8 cellular contexts compared by ENCODE assay signal in genomic region chr14:92783813-92784431, GRCh38. TPM values are rescaled to one million over a fixed set of nuclear protein-coding genes. Genes with fewer than 3 reads are reported as not detected.
DNase-seq lines count a peak whose midpoint lies in the region; ATAC-seq, FAIRE-seq and TF ChIP-seq lines count a peak whose summit lies in the region.

No MANE protein-coding gene starts in this region.

- peak; percentile 57 for FAIRE-seq in GM12878 (lab: Jason Lieb, UNC)

- peak; percentile 44 for TF ChIP-seq CTCF in GM12874 (IDR thresholded peaks at IDR 0.05; ENCODE audit: insufficient read depth, low read depth, low read length)
- TF ChIP-seq CTCF in IMR-90 (conservative IDR thresholded peaks at IDR 0.05; ENCODE audit: low read depth, low read length) = peak; percentile 76
- peak; percentile 52 to 66 (median 62); a peak in 5 of 6 replicates for TF ChIP-seq CTCF in GM12878 (IDR thresholded peaks at IDR 0.05 in 2 of 3, conservative IDR thresholded peaks at IDR 0.05 in 1 of 3; ENCODE audit: control insufficient read depth in 2 of 3, extremely low read depth in 1 of 3, insufficient read depth in 1 of 3, low read depth in 3 of 3, low read length in 3 of 3)

- H3K4me2 ChIP-seq in IMR-90 (ENCODE audit: low read depth, low read length) (no peak overlapping the region), GM12878 (ENCODE audit: control insufficient read depth, insufficient read depth) (no peak overlapping the region)

- H3K56ac ChIP-seq in IMR-90 (ENCODE audit: extremely low read depth, insufficient read depth, low read length) = no peak overlapping the region

- H3K36me3 ChIP-seq in IMR-90 (ENCODE audit: control insufficient read depth, insufficient read depth, low read length) (no peaks in the 10 kb centered on the region), GM12878 (ENCODE audit: control insufficient read depth in 2 of 2, insufficient read depth in 2 of 2, low read length in 1 of 2) (no peaks in the 10 kb centered on the region)

- intact Hi-C loops in IMR-90 (cut with micrococcal nuclease) (loop anchor here (1.0 to 10.0 kb wide), 2 partner anchors 97 to 649 kb away; no protein-coding TSS in a partner anchor), GM12878 (cut with micrococcal nuclease; ENCODE audit: unreplicated experiment) (loop anchor here (1.0 to 5.0 kb wide), 4 partner anchors 39 to 197 kb away; no protein-coding TSS in a partner anchor)

- H3K27me3 Mint-ChIP-seq in stimulated activated memory B cell treated with anti-CD40 and anti-IgM and Interleukin-4, amounts not matched to agents 10 μg/mL and 1 μg/mL and 100 μg/mL, for 72 hours = no peaks in the 10 kb centered on the region

- no peak overlapping the region for H3K27ac Mint-ChIP-seq in stimulated activated memory B cell treated with anti-CD40 and anti-IgM and Interleukin-4, amounts not matched to agents 10 μg/mL and 1 μg/mL and 100 μg/mL, for 72 hours

- H3K14ac ChIP-seq in IMR-90 (replicated peaks; ENCODE audit: low read depth, low read length) = no peak overlapping the region

- CTCF ChIA-PET in IMR-90 (lab: Yijun Ruan, JAX) (interaction anchor here (0.5 to 1.1 kb wide), 3 partner anchors 35 to 73 kb away, joined by 3 read pairs; partner anchors contain the start of gene LGMN), GM12878 (lab: Yijun Ruan, JAX) (interaction anchor here (0.6 to 8.6 kb wide), 24 partner anchors 12 to 678 kb away, joined by 3 to 122 read pairs (median 4); partner anchors contain the start of gene ATXN3)

- no TSS peak for BruUV-seq in IMR-90 (replicated peaks; lab: Mats Ljungman, UMichigan)
- BruUV-seq in GM12878 (replicated peaks; lab: Mats Ljungman, UMichigan) = no TSS peak

- no peaks in the 10 kb centered on the region for H3K79me1 ChIP-seq in IMR-90 (ENCODE audit: low read depth in 1 of 2, low read length in 2 of 2)

- no peak overlapping the region for H2BK15ac ChIP-seq in IMR-90 (ENCODE audit: low read depth, low read length)

- H3K4me1 Mint-ChIP-seq in stimulated activated memory B cell treated with anti-CD40 and anti-IgM and Interleukin-4, amounts not matched to agents 10 μg/mL and 1 μg/mL and 100 μg/mL, for 72 hours = peaks cover 6% of the 10 kb centered on the region

- no peak overlapping the region for H4K91ac ChIP-seq in IMR-90 (ENCODE audit: insufficient read depth, low read depth, low read length)

- no peak overlapping the region for H4K8ac ChIP-seq in IMR-90 (ENCODE audit: low read depth in 2 of 2, low read length in 2 of 2)

- H2AFZ ChIP-seq in IMR-90 (replicated peaks; ENCODE audit: low read length, poor library complexity) = no peak overlapping the region
- no peak overlapping the region for H2AFZ ChIP-seq in GM12878 (ENCODE audit: control insufficient read depth, low read depth, low read length)

- H3K9me3 ChIP-seq in IMR-90 (ENCODE audit: control insufficient read depth, insufficient read depth, low read length) (peaks cover 5% of the 10 kb centered on the region; the same call in 1 of the 2 replicates), GM12878 (replicated peaks; ENCODE audit: control insufficient read depth, insufficient read depth, low read length) (peaks cover 2% of the 10 kb centered on the region)

- peaks cover 10% of the 10 kb centered on the region for H3K4me1 ChIP-seq in IMR-90 (ENCODE audit: control insufficient read depth, insufficient read depth, low read length)
- 0 out of 2 replicates have a peak, but pooled peaks cover 3% of the 10 kb centered on the region for H3K4me1 ChIP-seq in GM12878 (ENCODE audit: control insufficient read depth, insufficient read depth, low read length)

- no peak overlapping the region for H2AK5ac ChIP-seq in IMR-90 (ENCODE audit: low read depth, low read length)

- H3K4me3 ChIP-seq in IMR-90 (ENCODE audit: insufficient read depth, low read depth, low read length) (no peak overlapping the region), GM12878 (no peak overlapping the region)

- POLR2A ChIA-PET in IMR-90 (lab: Charles Lee; ENCODE audit: unreplicated experiment) = interaction anchor here (0.5 kb wide), 1 partner anchor 95 kb away, joined by 3 read pairs; no protein-coding TSS in a partner anchor
- POLR2A ChIA-PET in GM12878 (lab: Charles Lee) = interaction anchor here (0.5 kb wide), 2 partner anchors 70 to 107 kb away, joined by 3 read pairs; no protein-coding TSS in a partner anchor

- no peak overlapping the region for H3K4me3 Mint-ChIP-seq in stimulated activated memory B cell treated with anti-CD40 and anti-IgM and Interleukin-4, amounts not matched to agents 10 μg/mL and 1 μg/mL and 100 μg/mL, for 72 hours

- SMC1A ChIA-PET in GM12878 (lab: Charles Lee; ENCODE audit: uncharacterized antibody, unreplicated experiment) = interaction anchor here (0.6 to 10.8 kb wide), 14 partner anchors 10 to 487 kb away, joined by 3 to 151 read pairs (median 3); partner anchors contain the start of gene GOLGA5

- no peaks in the 10 kb centered on the region for H4K20me1 ChIP-seq in IMR-90 (ENCODE audit: insufficient read depth, low read length)
- no peaks in the 10 kb centered on the region for H4K20me1 ChIP-seq in GM12878 (ENCODE audit: control insufficient read depth, insufficient read depth)

- H4K5ac ChIP-seq in IMR-90 (ENCODE audit: low read depth, low read length) = peak overlapping the region; percentile 80; the same call in 1 of the 2 replicates

- ATAC-seq in IMR-90 (ENCODE audit: low read depth) = peak; percentile 70
- ATAC-seq in GM12878 = peak; percentile 88
- peak; percentile 79 for ATAC-seq in stimulated activated memory B cell treated with anti-CD40 and anti-IgM and Interleukin-4, amounts not matched to agents 10 μg/mL and 1 μg/mL and 100 μg/mL, for 72 hours

- no peak overlapping the region for H2BK20ac ChIP-seq in IMR-90 (ENCODE audit: low read depth, low read length)

- no peak overlapping the region for H2BK120ac ChIP-seq in IMR-90 (ENCODE audit: low read depth, low read length)

- H3K23ac ChIP-seq in IMR-90 (ENCODE audit: low read depth, low read length) = no peak overlapping the region

- no peak overlapping the region for H3K9ac ChIP-seq in IMR-90 (ENCODE audit: low read depth, low read length)
- H3K9ac ChIP-seq in GM12878 (ENCODE audit: control insufficient read depth, insufficient read depth, low read length) = no peak overlapping the region

- TF ChIP-seq RAD21 in IMR-90 (IDR thresholded peaks at IDR 0.05; ENCODE audit: low read length) (peak; percentile 75), GM12878 (IDR thresholded peaks at IDR 0.05; ENCODE audit: insufficient read depth, low read depth, low read length) (peak; percentile 77)

- no peak overlapping the region for H2AK9ac ChIP-seq in IMR-90 (replicated peaks; ENCODE audit: low read depth, low read length, poor library complexity)

- 0 out of 2 replicates have a peak, but pooled peaks cover 2% of the 10 kb centered on the region for H3K9me1 ChIP-seq in IMR-90 (ENCODE audit: insufficient read depth, low read length)

- DNase-seq in AG08395 (ENCODE audit: low spot score) (peak; percentile 59), IMR-90 (peak; percentile 75), NCI-H82 treated with DMSO at 0.1 percent for 48 hours (lab: John Stamatoyannopoulos, UW; ENCODE audit: unreplicated experiment) (peak; percentile 76), GM12878 (ENCODE audit: low read depth, low spot score) (no peak), iPS-NIHi7 (ENCODE audit: extremely low spot score) (peak; percentile 20)
- DNase-seq in activated CD4-positive, CD25-positive, alpha-beta regulatory T cell (lab: John Stamatoyannopoulos, UW) = no peak

- in situ Hi-C loops in IMR-90 (cut with MboI; ENCODE audit: low sequenced_read_pairs) = loop anchor here (5.0 kb wide), 1 partner anchor 72 kb away; no protein-coding TSS in a partner anchor
- in situ Hi-C loops in GM12878 (cut with MboI) = loop anchor here (5.0 kb wide), 1 partner anchor 72 kb away; no protein-coding TSS in a partner anchor

- WGBS in IMR-90 (ENCODE audit: extremely low coverage in 2 of 2, insufficient read length in 1 of 2), 2 experiments = no CpG with 5 or more reads among the region's 2 CpGs
- WGBS in GM12878 (ENCODE audit: insufficient coverage, insufficient replicate concordance, low lambda C conversion rate, missing lambda C conversion rate) = 52% methylated on average over 2 of the region's 2 CpGs

- H2BK5ac ChIP-seq in IMR-90 (ENCODE audit: low read depth, low read length, poor library complexity, severe bottlenecking) = no peak overlapping the region

- dilution Hi-C loops in IMR-90 (cut with HindIII; ENCODE audit: low sequenced_read_pairs, unreplicated experiment) = no loop called here

- H3K4ac ChIP-seq in IMR-90 (ENCODE audit: low read depth, low read length) = no peak overlapping the region

- no peak for TF ChIP-seq POLR2A in IMR-90 (IDR thresholded peaks at IDR 0.05; ENCODE audit: low read depth, low read length)
- no peak for TF ChIP-seq POLR2A in GM12878 (IDR thresholded peaks at IDR 0.05; ENCODE audit: low read depth, low read length)

- H3K18ac ChIP-seq in IMR-90 (ENCODE audit: low read depth, low read length) = peak overlapping the region; percentile 77; the same call in 1 of the 2 replicates

- RAD21 ChIA-PET in GM12878 (lab: Charles Lee; ENCODE audit: unreplicated experiment) = interaction anchor here (0.7 to 9.4 kb wide), 13 partner anchors 8 to 194 kb away, joined by 3 to 106 read pairs (median 4); partner anchors contain the start of gene LGMN

- H3K9me3 Mint-ChIP-seq in stimulated activated memory B cell treated with anti-CD40 and anti-IgM and Interleukin-4, amounts not matched to agents 10 μg/mL and 1 μg/mL and 100 μg/mL, for 72 hours = peaks cover 2% of the 10 kb centered on the region

- H3K27ac ChIP-seq in IMR-90 (ENCODE audit: insufficient read depth, low read length) (no peak overlapping the region), GM12878 (ENCODE audit: control insufficient read depth, insufficient read depth) (no peak overlapping the region)

- no peak for TF ChIP-seq EP300 in GM12878 (IDR thresholded peaks at IDR 0.05; ENCODE audit: borderline replicate concordance in 1 of 2, control insufficient read depth in 1 of 2, low read depth in 2 of 2, low read length in 2 of 2)

- no peaks in the 10 kb centered on the region for H3K79me2 ChIP-seq in GM12878 (ENCODE audit: control insufficient read depth, insufficient read depth, low read length)

- H3K36me3 Mint-ChIP-seq in stimulated activated memory B cell treated with anti-CD40 and anti-IgM and Interleukin-4, amounts not matched to agents 10 μg/mL and 1 μg/mL and 100 μg/mL, for 72 hours = no peaks in the 10 kb centered on the region

- H3K27me3 ChIP-seq in IMR-90 (ENCODE audit: control insufficient read depth, insufficient read depth, low read length) = no peaks in the 10 kb centered on the region
- H3K27me3 ChIP-seq in GM12878 (replicated peaks in 1 of 2; ENCODE audit: control insufficient read depth in 2 of 2, insufficient read depth in 2 of 2, low read length in 1 of 2) = no peaks in the 10 kb centered on the region

RNA-seq across cellular contexts. Expression of gene GOLGA5, which starts 10.2 kb away (rescaled TPM):
- 59.5 and 70.8 TPM in 2 replicates for total RNA-seq in IMR-90 (2012; rRNA removed)
- polyA plus RNA-seq in IMR-90 (2012; rRNA removed) = 30.4 and 35.0 TPM in 2 replicates
- polyA plus RNA-seq in IMR-90 (2012; cell fraction: cytosol; rRNA removed) = 9.1 and 14.6 TPM in 2 replicates
- 2.6 and 20.7 TPM in 2 replicates for polyA plus RNA-seq in IMR-90 (2012; cell fraction: nucleus; rRNA removed; ENCODE audit: low replicate concordance)
- total RNA-seq in GM12878 (2013; cell fraction: nucleolus; rRNA removed) = 28.4 and 31.3 TPM in 2 replicates
- 15.6 and 18.6 TPM in 2 replicates for total RNA-seq in GM12878 (2014; rRNA removed)
- 23.6 and 23.8 TPM in 2 replicates for total RNA-seq in GM12878 (2014; rRNA removed; fragmentation: Illumina TruSeq; extraction: Trizol)
- 16.0 and 16.5 TPM in 2 replicates for total RNA-seq in GM12878 (2021)
- polyA plus RNA-seq in GM12878 (2011; ENCODE audit: low read depth) = 12.9 TPM
- polyA plus RNA-seq in GM12878 (2011; rRNA removed) = 21.5 and 31.3 TPM in 2 replicates
- 10.0 and 11.8 TPM in 2 replicates for polyA plus RNA-seq in GM12878 (2011; cell fraction: cytosol; rRNA removed)
- 12.1 and 12.3 TPM in 2 replicates for polyA plus RNA-seq in GM12878 (2011; cell fraction: nucleus; rRNA removed)
- 18.0 and 20.7 TPM in 2 replicates for polyA plus RNA-seq in GM12878 (2012)
- polyA plus RNA-seq in GM12878 (2014; fragmentation: Illumina TruSeq; extraction: Trizol) = 25.8 and 31.6 TPM in 2 replicates
- 10 to 100 TPM; 10.9 to 13.9 TPM for polyA plus RNA-seq in GM12878 (2014; fragmentation: Nextera tagmentation; extraction: Ambion mirVana)
- 15.5 and 17.9 TPM in 2 replicates for polyA plus RNA-seq in GM12878 (2014; rRNA removed)
- 10 to 100 TPM; 23.9 to 30.1 TPM for polyA plus RNA-seq in GM12878 (2016; fragmentation: Nextera tagmentation; extraction: Ambion mirVana)
- polyA minus RNA-seq in GM12878 (2011; rRNA and poly(A)+ RNA removed) = 9.5 and 14.2 TPM in 2 replicates
- polyA minus RNA-seq in GM12878 (2011; cell fraction: cytosol; rRNA and poly(A)+ RNA removed) = 7.3 and 9.5 TPM in 2 replicates
- polyA minus RNA-seq in GM12878 (2011; cell fraction: nucleus; rRNA and poly(A)+ RNA removed) = 6.8 and 10.0 TPM in 2 replicates

RNA-seq across cellular contexts. Expression of gene LGMN, which starts 35.5 kb away (rescaled TPM):
- total RNA-seq in IMR-90 (2012; rRNA removed) (18.9 and 19.2 TPM in 2 replicates), GM12878 (2014; rRNA removed) (3.7 and 4.2 TPM in 2 replicates), GM12878 (2014; rRNA removed; fragmentation: Illumina TruSeq; extraction: Trizol) (2.6 and 3.4 TPM in 2 replicates), GM12878 (2021) (3.3 and 3.5 TPM in 2 replicates)
- polyA plus RNA-seq in IMR-90 (2012; rRNA removed) (37.9 and 39.3 TPM in 2 replicates), GM12878 (2011; rRNA removed) (134 and 192 TPM in 2 replicates), GM12878 (2014; fragmentation: Illumina TruSeq; extraction: Trizol) (4.3 and 4.4 TPM in 2 replicates), GM12878 (2014; fragmentation: Nextera tagmentation; extraction: Ambion mirVana) (1 to 10 TPM in 1 of 2 experiments, under 1 TPM in 1; 0.71 to 1.1 TPM), GM12878 (2014; rRNA removed) (3.4 and 3.9 TPM in 2 replicates), GM12878 (2016; fragmentation: Nextera tagmentation; extraction: Ambion mirVana) (10 to 100 TPM; 11.1 to 11.3 TPM)
- polyA plus RNA-seq in IMR-90 (2012; cell fraction: cytosol; rRNA removed) = 29.3 and 30.0 TPM in 2 replicates
- polyA plus RNA-seq in IMR-90 (2012; cell fraction: nucleus; rRNA removed; ENCODE audit: low replicate concordance) = 23.0 and 24.2 TPM in 2 replicates
- total RNA-seq in GM12878 (2013; cell fraction: nucleolus; rRNA removed) = 344 and 379 TPM in 2 replicates
- polyA plus RNA-seq in GM12878 (2011; ENCODE audit: low read depth) = 39.2 TPM
- polyA plus RNA-seq in GM12878 (2011; cell fraction: cytosol; rRNA removed) = 157 and 254 TPM in 2 replicates
- 130 and 231 TPM in 2 replicates for polyA plus RNA-seq in GM12878 (2011; cell fraction: nucleus; rRNA removed)
- polyA plus RNA-seq in GM12878 (2012) = 66.3 and 79.3 TPM in 2 replicates
- 119 and 127 TPM in 2 replicates for polyA minus RNA-seq in GM12878 (2011; rRNA and poly(A)+ RNA removed)
- polyA minus RNA-seq in GM12878 (2011; cell fraction: cytosol; rRNA and poly(A)+ RNA removed) = 25.0 and 25.4 TPM in 2 replicates
- 37.6 and 39.7 TPM in 2 replicates for polyA minus RNA-seq in GM12878 (2011; cell fraction: nucleus; rRNA and poly(A)+ RNA removed)

Comparison
In these comparisons a context has a peak if more than half of its experiments do, and no peak if none do; other contexts are left out.
1. DNase-seq: peak in AG08395 (single experiment), IMR-90 (single experiment), NCI-H82 treated with DMSO at 0.1 percent for 48 hours (single experiment) and iPS-NIHi7 (single experiment); none in GM12878 (single experiment) and activated CD4-positive, CD25-positive, alpha-beta regulatory T cell (0 of 4).
2. Peak in every context shown above with its lines, with median percentiles within 50 percentile points of each other: CTCF ChIP-seq and ATAC-seq.